Comparison of ENCODE assay signal across 19 cellular contexts in genomic region chr1:111886741-111887140, GRCh38.
"Had no signal": no experiment of that assay in that cellular context is flagged by ENCODE, and none has a peak within 500 bp of the region (broad histone marks: within the 10 kb centered on the region; RNA-seq: fewer than 3 reads in every experiment).

No MANE protein-coding gene starts in this region.

- H3K27ac ChIP-seq: cardiac muscle cell, tibial artery had no signal

- H3K27ac Mint-ChIP-seq: activated CD4-positive, alpha-beta memory T cell treated with anti-CD3 and anti-CD28 coated beads for 36 hours; activated naive CD8-positive, alpha-beta T cell treated with anti-CD3 and anti-CD28 coated beads, Interleukin-2, amount 10 ng/mL, durations not matched to agents 7 days and 5 days; memory B cell; naive B cell; stimulated activated effector memory CD8-positive, alpha-beta T cell treated with anti-CD3 and anti-CD28 coated beads, Interleukin-12 subunit alpha, Interleukin-12 subunit beta, amount 100 ng/mL, for 72 hours; stimulated activated naive CD8-positive, alpha-beta T cell treated with anti-CD3 and anti-CD28 coated beads, Interleukin-15, amount 100 ng/mL, for 72 hours; T-helper 17 cell had no signal

- H3K4me1 Mint-ChIP-seq: naive B cell had no signal

- DNase-seq: activated CD4-positive, alpha-beta memory T cell treated with anti-CD3 and anti-CD28 coated beads for 36 hours; activated CD4-positive, alpha-beta T cell treated with anti-CD3 and anti-CD28 coated beads for 48 hours; activated naive CD4-positive, alpha-beta T cell treated with Interleukin-2 at 50 U/mL for 16 hours; activated naive CD8-positive, alpha-beta T cell treated with anti-CD3 and anti-CD28 coated beads, Interleukin-2, amount 10 ng/mL, durations not matched to agents 7 days and 5 days; activated T-cell treated with anti-CD3 and anti-CD28 coated beads, Interleukin-2, amount 50 U/mL, for 48 hours; amniotic stem cell; kidney glomerular epithelial cell; naive B cell; posterior cingulate gyrus; retina; stimulated activated CD4-positive, alpha-beta T cell treated with anti-CD3 and anti-CD28 coated beads, Interleukin-12 subunit alpha, Interleukin-12 subunit beta, amount 100 ng/mL, for 4 hours; stimulated activated naive CD8-positive, alpha-beta T cell treated with anti-CD3 and anti-CD28 coated beads, Interleukin-15, amount 100 ng/mL, for 72 hours; SW 1271; T-helper 17 cell; tibial artery had no signal

- H3K4me3 Mint-ChIP-seq: activated CD4-positive, alpha-beta memory T cell treated with anti-CD3 and anti-CD28 coated beads for 36 hours; activated naive CD8-positive, alpha-beta T cell treated with anti-CD3 and anti-CD28 coated beads, Interleukin-2, amount 10 ng/mL, durations not matched to agents 7 days and 5 days; memory B cell; neural crest cell; stimulated activated effector memory CD8-positive, alpha-beta T cell treated with anti-CD3 and anti-CD28 coated beads, Interleukin-12 subunit alpha, Interleukin-12 subunit beta, amount 100 ng/mL, for 72 hours; stimulated activated naive CD8-positive, alpha-beta T cell treated with anti-CD3 and anti-CD28 coated beads, Interleukin-15, amount 100 ng/mL, for 72 hours; T-helper 17 cell had no signal

- H3K27me3 ChIP-seq: tibial artery had no signal

- H3K36me3 Mint-ChIP-seq: activated CD4-positive, alpha-beta memory T cell treated with anti-CD3 and anti-CD28 coated beads for 36 hours; activated naive CD8-positive, alpha-beta T cell treated with anti-CD3 and anti-CD28 coated beads, Interleukin-2, amount 10 ng/mL, durations not matched to agents 7 days and 5 days; memory B cell; naive B cell; stimulated activated effector memory CD8-positive, alpha-beta T cell treated with anti-CD3 and anti-CD28 coated beads, Interleukin-12 subunit alpha, Interleukin-12 subunit beta, amount 100 ng/mL, for 72 hours had no signal

- ATAC-seq: stimulated activated effector memory CD8-positive, alpha-beta T cell treated with anti-CD3 and anti-CD28 coated beads, Interleukin-12 subunit alpha, Interleukin-12 subunit beta, amount 100 ng/mL, for 72 hours; stimulated activated naive CD8-positive, alpha-beta T cell treated with anti-CD3 and anti-CD28 coated beads, Interleukin-15, amount 100 ng/mL, for 72 hours; T-helper 17 cell had no signal

- H3K9me3 ChIP-seq: tibial artery had no signal

- H3K4me3 ChIP-seq: cardiac muscle cell, tibial artery had no signal

- H3K9me3 Mint-ChIP-seq: activated CD4-positive, alpha-beta memory T cell treated with anti-CD3 and anti-CD28 coated beads for 36 hours; activated naive CD8-positive, alpha-beta T cell treated with anti-CD3 and anti-CD28 coated beads, Interleukin-2, amount 10 ng/mL, durations not matched to agents 7 days and 5 days; memory B cell; naive B cell; neural crest cell; stimulated activated effector memory CD8-positive, alpha-beta T cell treated with anti-CD3 and anti-CD28 coated beads, Interleukin-12 subunit alpha, Interleukin-12 subunit beta, amount 100 ng/mL, for 72 hours; stimulated activated naive CD8-positive, alpha-beta T cell treated with anti-CD3 and anti-CD28 coated beads, Interleukin-15, amount 100 ng/mL, for 72 hours had no signal

- H3K36me3 ChIP-seq: cardiac muscle cell, tibial artery had no signal

- H3K4me1 ChIP-seq: tibial artery had no signal
